Comparison of ENCODE assay signal across 21 cellular contexts in the genomic region with DNA sequence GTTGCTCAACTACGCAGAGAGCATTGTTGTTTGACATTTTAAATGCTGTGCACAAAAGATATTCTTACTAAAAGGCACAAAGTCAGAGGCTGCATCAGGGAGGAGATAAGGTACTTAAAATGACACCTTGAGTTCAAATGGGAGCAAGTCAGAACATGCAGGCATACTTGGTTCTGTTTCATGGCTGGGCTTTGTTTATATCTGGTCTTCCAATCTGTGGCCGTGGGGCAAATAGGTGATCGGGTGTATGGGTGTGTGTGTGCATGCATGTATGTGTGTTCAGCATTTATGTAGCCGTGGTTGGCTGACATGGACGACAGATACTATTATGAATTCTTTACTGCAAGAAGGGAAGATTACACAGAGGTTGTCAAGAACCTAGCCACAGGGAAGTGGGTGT.
DNase-seq lines count a peak whose midpoint lies in the region; TF ChIP-seq lines count a peak whose summit lies in the region.
"Had no signal": no experiment of that assay in that cellular context is flagged by ENCODE, and none has a peak within 500 bp of the region (broad histone marks: within the 10 kb centered on the region; RNA-seq: fewer than 3 reads in every experiment).

No MANE protein-coding gene starts in this region.

- TF ChIP-seq CTCF in epithelial cell of esophagus (IDR thresholded peaks at IDR 0.05; ENCODE audit: insufficient read depth, low read depth, low read length, missing control alignments) (no peak), type B pancreatic cell (conservative IDR thresholded peaks at IDR 0.05) (no peak)

- H3K27ac Mint-ChIP-seq in type B pancreatic cell, result peak overlapping the region; percentile 1
- H3K27ac Mint-ChIP-seq: CD4-positive, CD25-positive, alpha-beta regulatory T cell; GM23338 had no signal

- H3K4me3 Mint-ChIP-seq in type B pancreatic cell, result no peak overlapping the region
- H3K4me3 Mint-ChIP-seq: CD4-positive, CD25-positive, alpha-beta regulatory T cell; GM23338; H9 had no signal

- H3K27me3 Mint-ChIP-seq in type B pancreatic cell, result no peaks in the 10 kb centered on the region
- H3K27me3 Mint-ChIP-seq: CD4-positive, CD25-positive, alpha-beta regulatory T cell had no signal

- peaks cover 4% of the 10 kb centered on the region for H3K36me3 Mint-ChIP-seq in type B pancreatic cell

- no peak overlapping the region for H3K4me3 ChIP-seq in epithelial cell of esophagus (ENCODE audit: low read length)
- H3K4me3 ChIP-seq: BLaER1, GM23338, SJSA1 had no signal

- H3K4me1 Mint-ChIP-seq in type B pancreatic cell (ENCODE audit: unreplicated experiment), result peaks cover 4% of the 10 kb centered on the region
- H3K4me1 Mint-ChIP-seq: GM23338, H9 had no signal

- peak; percentile 7 for DNase-seq in DMS 273 treated with DMSO at 0.1 percent for 48 hours (lab: John Stamatoyannopoulos, UW)
- DNase-seq in NCI-H69 (lab: John Stamatoyannopoulos, UW), result peak; percentile 11
- peak; percentile 60 for DNase-seq in epithelial cell of esophagus (ENCODE audit: low read depth)
- DNase-seq in type B pancreatic cell (ENCODE audit: extremely low spot score, unreplicated experiment), result no peak
- no peak for DNase-seq in activated CD8-positive, alpha-beta memory T cell treated with anti-CD3 and anti-CD28 coated beads, Interleukin-2, amount 50 U/mL, for 48 hours
- no peak for DNase-seq in hippocampal formation (lab: John Stamatoyannopoulos, UW)
- no peak for DNase-seq in activated CD4-positive, alpha-beta T cell treated with anti-CD3 and anti-CD28 coated beads, Interleukin-2, amount 50 U/mL, for 48 hours
- DNase-seq: CD4-positive, CD25-positive, alpha-beta regulatory T cell; DMS53; H9; KBM-7; MM.1S; NCI-H2081; NCI-H524 treated with DMSO at 0.1 percent for 48 hours; NCI-H82; NK-92 treated with Interleukin-12 subunit alpha and Interleukin-12 subunit beta, amount 100 ng/mL, for 24 hours; PC-3; Right ventricle myocardium superior had no signal

- H3K9me3 Mint-ChIP-seq in type B pancreatic cell, result peaks cover 7% of the 10 kb centered on the region

Comparison
In these comparisons a context has a peak if more than half of its experiments do, and no peak if none do; other contexts are left out.
1. DNase-seq: peak in DMS 273 treated with DMSO at 0.1 percent for 48 hours (single experiment), NCI-H69 (single experiment) and epithelial cell of esophagus (single experiment); none in type B pancreatic cell (single experiment), activated CD8-positive, alpha-beta memory T cell treated with anti-CD3 and anti-CD28 coated beads, Interleukin-2, amount 50 U/mL, for 48 hours (single experiment), hippocampal formation (0 of 2) and activated CD4-positive, alpha-beta T cell treated with anti-CD3 and anti-CD28 coated beads, Interleukin-2, amount 50 U/mL, for 48 hours (0 of 2).